In genomic region chr7:2507917-2508306, GRCh38 we compare ENCODE assay signal across 14 cellular contexts. TPM values are rescaled to one million over a fixed set of nuclear protein-coding genes. Genes with fewer than 3 reads are reported as not detected.
DNase-seq lines count a peak whose midpoint lies in the region; ATAC-seq and TF ChIP-seq lines count a peak whose summit lies in the region.
"Had no signal": no experiment of that assay in that cellular context is flagged by ENCODE, and none has a peak within 500 bp of the region (broad histone marks: within the 10 kb centered on the region; RNA-seq: fewer than 3 reads in every experiment).

No MANE protein-coding gene starts in this region.

- H3K9me3 Mint-ChIP-seq in activated CD4-positive, alpha-beta T cell treated with anti-CD3 and anti-CD28 coated beads, Interleukin-2, amount 10 ng/mL, durations not matched to agents 24 days and 14 days, result no peaks in the 10 kb centered on the region
- H3K9me3 Mint-ChIP-seq: activated naive CD4-positive, alpha-beta T cell treated with anti-CD3 and anti-CD28 coated beads, Interleukin-2, amount 50 U/mL, for 72 hours had no signal

- no peak for ATAC-seq in GM21737 (IDR thresholded peaks at IDR 0.05; ENCODE audit: unreplicated experiment)

- TF ChIP-seq CTCF in RWPE1 (conservative IDR thresholded peaks at IDR 0.05; ENCODE audit: low read depth), result no peak
- no peak for TF ChIP-seq CTCF in spleen (IDR thresholded peaks at IDR 0.05 in 8 of 11, conservative IDR thresholded peaks at IDR 0.05 in 3 of 11)
- no peak for TF ChIP-seq CTCF in A673 (conservative IDR thresholded peaks at IDR 0.05; ENCODE audit: low read depth, low read length)
- TF ChIP-seq CTCF in dorsolateral prefrontal cortex (IDR thresholded peaks at IDR 0.05 in 54 of 56, conservative IDR thresholded peaks at IDR 0.05 in 2 of 56; ENCODE audit: low read depth in 1 of 56, partially characterized antibody in 56 of 56), result no peak

- peak overlapping the region; percentile 81 for H3K27ac Mint-ChIP-seq in activated CD4-positive, alpha-beta T cell treated with anti-CD3 and anti-CD28 coated beads, Interleukin-2, amount 10 ng/mL, durations not matched to agents 24 days and 14 days

- no peaks in the 10 kb centered on the region for H3K27me3 Mint-ChIP-seq in activated CD4-positive, alpha-beta T cell treated with anti-CD3 and anti-CD28 coated beads, Interleukin-2, amount 10 ng/mL, durations not matched to agents 24 days and 14 days

- H3K4me1 Mint-ChIP-seq in activated CD4-positive, alpha-beta T cell treated with anti-CD3 and anti-CD28 coated beads, Interleukin-2, amount 10 ng/mL, durations not matched to agents 24 days and 14 days, result peaks cover 35% of the 10 kb centered on the region

- intact Hi-C loops in activated CD4-positive, alpha-beta T cell treated with anti-CD3 and anti-CD28 coated beads, Interleukin-2, amount 10 ng/mL, durations not matched to agents 24 days and 14 days (cut with micrococcal nuclease), result loop anchor here (1.0 to 10.0 kb wide), 3 partner anchors 15 to 47 kb away; partner anchors contain the start of genes BRAT1 and IQCE
- intact Hi-C loops in spleen (cut with DNase I; ENCODE audit: low total_unique reads), result no loop called here
- intact Hi-C loops in A673 (cut with micrococcal nuclease; ENCODE audit: unreplicated experiment), result no loop called here
- intact Hi-C loops in dorsolateral prefrontal cortex (cut with DNase I), result no loop called here

- H3K27me3 ChIP-seq in spleen (replicated peaks in 1 of 7) (no peaks in the 10 kb centered on the region), A673 (replicated peaks; ENCODE audit: insufficient read depth, low read depth, low read length, poor library complexity) (no peaks in the 10 kb centered on the region), dorsolateral prefrontal cortex (no peaks in the 10 kb centered on the region)

- WGBS in spleen, 5 donors, result 55 to 64% (median 63%) methylated on average over 6 of the region's 6 CpGs

- POLR2A ChIA-PET in RWPE1 (lab: Yijun Ruan, JAX; ENCODE audit: low non-redundant PET), result no interaction called here
- POLR2A ChIA-PET in A673 (lab: Charles Lee; ENCODE audit: low non-redundant PET), result no interaction called here

- no TSS peak for BruUV-seq in A673 (replicated peaks; lab: Mats Ljungman, UMichigan)

- H3K36me3 Mint-ChIP-seq in activated CD4-positive, alpha-beta T cell treated with anti-CD3 and anti-CD28 coated beads, Interleukin-2, amount 10 ng/mL, durations not matched to agents 24 days and 14 days (ENCODE audit: low read depth), result no peaks in the 10 kb centered on the region
- H3K36me3 Mint-ChIP-seq: activated naive CD4-positive, alpha-beta T cell treated with anti-CD3 and anti-CD28 coated beads, Interleukin-2, amount 50 U/mL, for 72 hours had no signal

- CTCF ChIA-PET in RWPE1 (lab: Yijun Ruan, JAX) (no interaction called here), A673 (lab: Charles Lee) (no interaction called here)

- no peak for DNase-seq in activated CD4-positive, alpha-beta T cell treated with anti-CD3 and anti-CD28 coated beads, Interleukin-2, amount 10 ng/mL, durations not matched to agents 24 days and 14 days
- no peak for DNase-seq in activated CD4-positive, alpha-beta T cell treated with anti-CD3 and anti-CD28 coated beads, Interleukin-2, amount 50 U/mL, for 1 hour
- DNase-seq in RWPE1 (ENCODE audit: low spot score) (no peak), epithelial cell of prostate (ENCODE audit: low read depth, low spot score) (no peak), spleen (no peak), A673 (ENCODE audit: low spot score) (no peak), dorsolateral prefrontal cortex (no peak)
- DNase-seq: 8988T, NCI-H1092 treated with DMSO at 0.1 percent for 48 hours, NCI-H2227 treated with DMSO at 0.1 percent for 48 hours had no signal

- peak overlapping the region in 3 of 8 donors; percentile 1 to 59 (median 6) for H3K4me3 ChIP-seq in spleen
- H3K4me3 ChIP-seq in A673 (ENCODE audit: low read depth, low read length, poor library complexity, severe bottlenecking), result no peak overlapping the region
- H3K4me3 ChIP-seq in dorsolateral prefrontal cortex, result no peak overlapping the region

- no peaks in the 10 kb centered on the region for H3K36me3 ChIP-seq in spleen
- no peaks in the 10 kb centered on the region for H3K36me3 ChIP-seq in A673 (ENCODE audit: insufficient read depth, low read length, poor library complexity, severe bottlenecking)

- H3K4me1 ChIP-seq in spleen (peaks cover 52 to 67% (median 56%) of the 10 kb centered on the region in 6 donors), A673 (ENCODE audit: insufficient read depth, low read length, poor library complexity, severe bottlenecking) (peaks cover 7% of the 10 kb centered on the region)

- H3K9me3 ChIP-seq in spleen (no peaks in the 10 kb centered on the region), A673 (ENCODE audit: low read depth, low read length, poor library complexity, severe bottlenecking) (no peaks in the 10 kb centered on the region)

- H3K4me3 Mint-ChIP-seq in activated CD4-positive, alpha-beta T cell treated with anti-CD3 and anti-CD28 coated beads, Interleukin-2, amount 10 ng/mL, durations not matched to agents 24 days and 14 days, result no peak overlapping the region

- peak overlapping the region; percentile 87 for H3K27ac ChIP-seq in RWPE1
- peak overlapping the region; percentile 28 for H3K27ac ChIP-seq in epithelial cell of prostate
- peak overlapping the region; percentile 65 to 97 (median 88) for H3K27ac ChIP-seq in spleen
- no peak overlapping the region for H3K27ac ChIP-seq in A673 (ENCODE audit: low read depth, low read length, poor library complexity, severe bottlenecking)
- H3K27ac ChIP-seq in dorsolateral prefrontal cortex, result no peak overlapping the region

- TF ChIP-seq POLR2A in spleen (IDR thresholded peaks at IDR 0.05), result no peak

RNA-seq across cellular contexts. Expression of gene LFNG, which starts 11.7 kb away (rescaled TPM):
- 33.9 and 34.2 TPM in 2 replicates for total RNA-seq in activated CD4-positive, alpha-beta T cell treated with anti-CD3 and anti-CD28 coated beads, Interleukin-2, amount 10 ng/mL, durations not matched to agents 24 days and 14 days
- total RNA-seq in spleen, result 10 to 100 TPM; 33.3 to 47.4 (median 42.3) TPM
- 10 to 100 TPM; 21.2 to 22.4 (median 21.6) TPM for polyA plus RNA-seq in spleen
- total RNA-seq in A673 (2021), result 8.7 and 11.7 TPM in 2 replicates
- total RNA-seq in dorsolateral prefrontal cortex, result 10 to 100 TPM in 110 of 120 experiments, 1 to 10 TPM in 10; 7.5 to 44.5 (median 15.8) TPM

RNA-seq across cellular contexts. Expression of gene GRIFIN, which starts 31.7 kb away (rescaled TPM):
- not detected in 2 replicates for total RNA-seq in activated CD4-positive, alpha-beta T cell treated with anti-CD3 and anti-CD28 coated beads, Interleukin-2, amount 10 ng/mL, durations not matched to agents 24 days and 14 days
- total RNA-seq in spleen (not detected), A673 (2021) (not detected in 2 replicates), dorsolateral prefrontal cortex (not detected)
- polyA plus RNA-seq in spleen, result not detected
- total RNA-seq: activated naive CD4-positive, alpha-beta T cell treated with anti-CD3 and anti-CD28 coated beads, Interleukin-2, amount 50 U/mL, for 72 hours; renal cortical epithelial cell; urinary bladder had no signal
- polyA plus RNA-seq: urinary bladder had no signal

RNA-seq across cellular contexts. Expression of gene BRAT1, which starts 47.4 kb away (rescaled TPM):
- total RNA-seq in activated CD4-positive, alpha-beta T cell treated with anti-CD3 and anti-CD28 coated beads, Interleukin-2, amount 10 ng/mL, durations not matched to agents 24 days and 14 days, result 39.5 and 40.9 TPM in 2 replicates
- total RNA-seq in spleen (10 to 100 TPM; 25.3 to 37.3 (median 32.2) TPM), A673 (2021) (47.9 and 48.8 TPM in 2 replicates), dorsolateral prefrontal cortex (10 to 100 TPM; 16.7 to 38.4 (median 24.9) TPM)
- 10 to 100 TPM; 26.6 to 50.9 (median 48.9) TPM for polyA plus RNA-seq in spleen

RNA-seq across cellular contexts. Expression of gene IQCE, which starts 50.9 kb away (rescaled TPM):
- total RNA-seq in activated CD4-positive, alpha-beta T cell treated with anti-CD3 and anti-CD28 coated beads, Interleukin-2, amount 10 ng/mL, durations not matched to agents 24 days and 14 days, result 11.7 and 12.3 TPM in 2 replicates
- total RNA-seq in spleen, result 10 to 100 TPM in 6 of 7 donors, 1 to 10 TPM in 1; 7.1 to 17.1 (median 13.2) TPM
- polyA plus RNA-seq in spleen, result 1 to 10 TPM; 1.2 to 4.4 (median 2.2) TPM
- total RNA-seq in A673 (2021), result 35.4 and 42.8 TPM in 2 replicates
- total RNA-seq in dorsolateral prefrontal cortex, result 10 to 100 TPM; 26.3 to 72.5 (median 45.2) TPM

Comparison
In these comparisons a context has a peak if more than half of its experiments do, and no peak if none do; other contexts are left out.
1. H3K27ac ChIP-seq: peak in RWPE1 (single experiment), epithelial cell of prostate (single experiment) and spleen (8 of 8); none in A673 (single experiment) and dorsolateral prefrontal cortex (0 of 59).